Comparison of ENCODE assay signal across 8 cellular contexts in genomic region chr1:226702318-226702956, GRCh38. TPM values are rescaled to one million over a fixed set of nuclear protein-coding genes. Genes with fewer than 3 reads are reported as not detected.
DNase-seq lines count a peak whose midpoint lies in the region; ATAC-seq and TF ChIP-seq lines count a peak whose summit lies in the region.

No MANE protein-coding gene starts in this region.

- no peak for DNase-seq in CD4-positive, CD25-positive, alpha-beta regulatory T cell
- DNase-seq in LHCN-M2 (ENCODE audit: low read depth), result peak; percentile 80
- DNase-seq in mammary epithelial cell, result no peak
- no peak for DNase-seq in memory B cell (ENCODE audit: low spot score in 2 of 2)
- DNase-seq in vagina (ENCODE audit: extremely low spot score in 2 of 2), result no peak
- no peak for DNase-seq in COLO829 (ENCODE audit: low spot score)
- DNase-seq in GM13977 (ENCODE audit: low spot score), result no peak
- DNase-seq in activated effector memory CD4-positive, alpha-beta T cell treated with anti-CD3 and anti-CD28 coated beads, Interleukin-2, amount 50 U/mL, for 16 hours, result no peak

- no peak for ATAC-seq in CD4-positive, CD25-positive, alpha-beta regulatory T cell (ENCODE audit: low read depth in 2 of 2)
- no peak for ATAC-seq in memory B cell (ENCODE audit: low read depth)

- peaks cover 16% of the 10 kb centered on the region for H3K36me3 Mint-ChIP-seq in CD4-positive, CD25-positive, alpha-beta regulatory T cell
- peaks cover 10% of the 10 kb centered on the region for H3K36me3 Mint-ChIP-seq in memory B cell

- CTCF ChIA-PET in mammary epithelial cell (lab: Charles Lee; ENCODE audit: low non-redundant PET), result interaction anchor here (0.8 kb wide), 1 partner anchor 42 kb away, joined by 9 read pairs; no protein-coding TSS in a partner anchor

- peaks cover 38% of the 10 kb centered on the region for H3K36me3 ChIP-seq in CD4-positive, CD25-positive, alpha-beta regulatory T cell (ENCODE audit: control insufficient read depth, insufficient read depth, low read length)
- no peaks in the 10 kb centered on the region for H3K36me3 ChIP-seq in mammary epithelial cell (ENCODE audit: insufficient read depth, low read length)
- peaks cover 0 to 5% of the 10 kb centered on the region in 2 donors for H3K36me3 ChIP-seq in vagina

- intact Hi-C loops in mammary epithelial cell (cut with micrococcal nuclease) (no loop called here), vagina (cut with DNase I) (loop anchor here (5.0 kb wide), 1 partner anchor 40 kb away; no protein-coding TSS in a partner anchor)

- peak overlapping the region; percentile 99 for H2AFZ ChIP-seq in mammary epithelial cell (ENCODE audit: low read depth, low read length)

- TF ChIP-seq POLR2A in vagina (IDR thresholded peaks at IDR 0.05), result no peak

- H3K9ac ChIP-seq in mammary epithelial cell (ENCODE audit: insufficient read depth, low read length), result no peak overlapping the region

- no peaks in the 10 kb centered on the region for H3K9me3 ChIP-seq in CD4-positive, CD25-positive, alpha-beta regulatory T cell (ENCODE audit: control insufficient read depth in 2 of 2, low read length in 2 of 2)
- H3K9me3 ChIP-seq in mammary epithelial cell (replicated peaks; ENCODE audit: insufficient read depth, low read length) (no peaks in the 10 kb centered on the region), vagina (no peaks in the 10 kb centered on the region)

- peak overlapping the region; percentile 94 for H3K27ac ChIP-seq in CD4-positive, CD25-positive, alpha-beta regulatory T cell (ENCODE audit: insufficient read depth, low read length, poor library complexity, severe bottlenecking)
- peak overlapping the region; percentile 71 for H3K27ac ChIP-seq in mammary epithelial cell (ENCODE audit: insufficient read depth, low read depth, low read length)
- peak overlapping the region; percentile 95 for H3K27ac ChIP-seq in vagina

- peaks cover 48 to 88% (median 64%) of the 10 kb centered on the region in 4 donors for H3K4me1 Mint-ChIP-seq in CD4-positive, CD25-positive, alpha-beta regulatory T cell
- H3K4me1 Mint-ChIP-seq in memory B cell, result peaks cover 23% of the 10 kb centered on the region

- TF ChIP-seq CTCF in mammary epithelial cell (conservative IDR thresholded peaks at IDR 0.05 in 1 of 2, IDR thresholded peaks at IDR 0.05 in 1 of 2; ENCODE audit: extremely low read depth in 1 of 2, insufficient read depth in 1 of 2, low read depth in 1 of 2, low read length in 2 of 2), result no peak
- TF ChIP-seq CTCF in vagina (IDR thresholded peaks at IDR 0.05), result no peak
- no peak for TF ChIP-seq CTCF in GM13977 (IDR thresholded peaks at IDR 0.05; ENCODE audit: extremely low read depth, insufficient read depth, missing control alignments)

- no peaks in the 10 kb centered on the region for H4K20me1 ChIP-seq in mammary epithelial cell (ENCODE audit: insufficient read depth, low read length)

- H3K27me3 Mint-ChIP-seq in CD4-positive, CD25-positive, alpha-beta regulatory T cell, result no peaks in the 10 kb centered on the region
- no peaks in the 10 kb centered on the region for H3K27me3 Mint-ChIP-seq in memory B cell

- no peaks in the 10 kb centered on the region for H3K9me3 Mint-ChIP-seq in CD4-positive, CD25-positive, alpha-beta regulatory T cell
- no peaks in the 10 kb centered on the region for H3K9me3 Mint-ChIP-seq in memory B cell

- H3K27me3 ChIP-seq in CD4-positive, CD25-positive, alpha-beta regulatory T cell (ENCODE audit: control insufficient read depth, insufficient read depth, low read length), result no peaks in the 10 kb centered on the region
- H3K27me3 ChIP-seq in mammary epithelial cell (ENCODE audit: insufficient read depth, low read length), result no peaks in the 10 kb centered on the region
- no peaks in the 10 kb centered on the region for H3K27me3 ChIP-seq in vagina

- no TSS peak for BruUV-seq in mammary epithelial cell (replicated peaks; lab: Mats Ljungman, UMichigan)

- peak overlapping the region; percentile 86 for H3K4me3 ChIP-seq in CD4-positive, CD25-positive, alpha-beta regulatory T cell (ENCODE audit: low read depth, low read length)
- peak overlapping the region; percentile 58 to 66 (median 63) for H3K4me3 ChIP-seq in mammary epithelial cell (replicated peaks in 1 of 3; ENCODE audit: insufficient read depth in 1 of 3, low read depth in 2 of 3, low read length in 3 of 3)
- peak overlapping the region; percentile 55 to 79 for H3K4me3 ChIP-seq in vagina

- no peaks in the 10 kb centered on the region for H3K79me2 ChIP-seq in mammary epithelial cell (ENCODE audit: insufficient read depth, low read length)

- 44% methylated on average over 11 of the region's 12 CpGs for WGBS in mammary epithelial cell (ENCODE audit: low coverage, missing lambda C conversion rate)

- H3K4me2 ChIP-seq in mammary epithelial cell (ENCODE audit: insufficient read depth, low read depth, low read length), result peak overlapping the region; percentile 98

- in situ Hi-C loops in mammary epithelial cell (cut with MboI; ENCODE audit: low sequenced_read_pairs in 2 of 2) (no loop called here), GM13977 (cut with MboI; ENCODE audit: low pct_unique_long_range_greater_than_20kb, low sequenced_read_pairs, unreplicated experiment) (no loop called here)

- H3K4me3 Mint-ChIP-seq in CD4-positive, CD25-positive, alpha-beta regulatory T cell, result peak overlapping the region; percentile 78 to 92 (median 86)
- peak overlapping the region; percentile 85 for H3K4me3 Mint-ChIP-seq in memory B cell

- dilution Hi-C loops in mammary epithelial cell (cut with HindIII; ENCODE audit: low sequenced_read_pairs), result no loop called here

- peaks cover 70% of the 10 kb centered on the region for H3K4me1 ChIP-seq in CD4-positive, CD25-positive, alpha-beta regulatory T cell (ENCODE audit: control insufficient read depth, insufficient read depth, low read length, poor library complexity, severe bottlenecking)
- H3K4me1 ChIP-seq in mammary epithelial cell (ENCODE audit: insufficient read depth, low read length) (peaks cover 28% of the 10 kb centered on the region), vagina (peaks cover 59% of the 10 kb centered on the region)

- H3K27ac Mint-ChIP-seq in CD4-positive, CD25-positive, alpha-beta regulatory T cell, result peak overlapping the region; percentile 85 to 93 (median 93)
- H3K27ac Mint-ChIP-seq in memory B cell, result peak overlapping the region; percentile 98

RNA-seq across cellular contexts. Expression of gene ITPKB, which starts 36.6 kb away (rescaled TPM):
- 216 TPM for total RNA-seq in CD4-positive, CD25-positive, alpha-beta regulatory T cell
- polyA plus RNA-seq in CD4-positive, CD25-positive, alpha-beta regulatory T cell, result 10 to 100 TPM; 38.5 to 60.2 (median 44.8) TPM
- total RNA-seq in LHCN-M2 (2014; rRNA removed) (0.19 and 0.40 TPM in 2 replicates), mammary epithelial cell (10 to 100 TPM in 1 of 2 donors, 1 to 10 TPM in 1; 6.0 to 11.4 TPM), vagina (31.7 TPM)
- polyA plus RNA-seq in LHCN-M2 (2012), result 0.35 TPM
- polyA plus RNA-seq in mammary epithelial cell, result 4.1 TPM
- 24.9 TPM for polyA minus RNA-seq in mammary epithelial cell
